ENCODE assay signal across 24 cellular contexts in genomic region chr2:48323146-48323545, GRCh38. TPM values are rescaled to one million over a fixed set of nuclear protein-coding genes. Genes with fewer than 3 reads are reported as not detected.
DNase-seq lines count a peak whose midpoint lies in the region; ATAC-seq, FAIRE-seq and TF ChIP-seq lines count a peak whose summit lies in the region.
"Had no signal": no experiment of that assay in that cellular context is flagged by ENCODE, and none has a peak within 500 bp of the region (broad histone marks: within the 10 kb centered on the region; RNA-seq: fewer than 3 reads in every experiment).

No MANE protein-coding gene starts in this region.

- POLR2A ChIA-PET in HepG2 (lab: Yijun Ruan, JAX), result no interaction called here

- no peak overlapping the region for H2AFZ ChIP-seq in HepG2 (ENCODE audit: low read length)
- H2AFZ ChIP-seq in OCI-LY3 (ENCODE audit: low read depth, low read length), result no peak overlapping the region
- H2AFZ ChIP-seq: PC-9 had no signal

- TF ChIP-seq POLR2A in HepG2 (IDR thresholded peaks at IDR 0.05; ENCODE audit: insufficient read depth in 1 of 2, low read depth in 2 of 2, low read length in 2 of 2) (no peak), right lobe of liver (IDR thresholded peaks at IDR 0.05) (no peak)

- TF ChIP-seq CTCF in HepG2 (CRISPR knock-in tag; IDR thresholded peaks at IDR 0.05), result no peak
- no peak for TF ChIP-seq CTCF in right lobe of liver (IDR thresholded peaks at IDR 0.05)
- no peak for TF ChIP-seq CTCF in OCI-LY3 (IDR thresholded peaks at IDR 0.05; ENCODE audit: low read depth, low read length)

- no peak for TF ChIP-seq RAD21 in HepG2 (CRISPR knock-in tag; IDR thresholded peaks at IDR 0.05)

- H3K4me2 ChIP-seq in HepG2 (ENCODE audit: low read depth, low read length) (no peak overlapping the region), OCI-LY3 (ENCODE audit: low read length) (peak overlapping the region; percentile 49)
- H3K4me2 ChIP-seq: PC-9 had no signal

- peaks cover 50 to 67% of the 10 kb centered on the region in 2 donors for H3K4me1 Mint-ChIP-seq in effector memory CD8-positive, alpha-beta T cell (ENCODE audit: low read depth in 2 of 2)

- DNase-seq in HepG2 (ENCODE audit: low spot score) (no peak), right lobe of liver (no peak), iPS-NIHi7 (ENCODE audit: extremely low spot score) (no peak), GDM1 (lab: John Stamatoyannopoulos, UW) (no peak), SKM-1 (lab: John Stamatoyannopoulos, UW; ENCODE audit: unreplicated experiment) (no peak)
- no peak for DNase-seq in effector memory CD8-positive, alpha-beta T cell
- DNase-seq: activated naive CD4-positive, alpha-beta T cell treated with anti-CD3 and anti-CD28 coated beads, Interleukin-2, amount 50 U/mL, for 16 hours; cerebellar nuclear complex; erythroblast; foreskin fibroblast; islet precursor cell; KBM-7; NCI-H1048; NCI-H187 treated with DMSO at 0.1 percent for 48 hours; NCI-H345; PC-9; SHP77; uterus had no signal

- BruUV-seq in HepG2 (replicated peaks; lab: Mats Ljungman, UMichigan), result no TSS peak

- intact Hi-C loops in HepG2 (cut with micrococcal nuclease; ENCODE audit: unreplicated experiment), result no loop called here
- intact Hi-C loops in right lobe of liver (cut with DNase I), result no loop called here

- CTCF ChIA-PET in HepG2 (lab: Yijun Ruan, JAX; ENCODE audit: low intra/inter-chr PET ratio, low total read pairs), result no interaction called here

- H3K36me3 Mint-ChIP-seq in effector memory CD8-positive, alpha-beta T cell (ENCODE audit: insufficient read depth), result peaks cover 4% of the 10 kb centered on the region

- no peaks in the 10 kb centered on the region for H3K27me3 Mint-ChIP-seq in effector memory CD8-positive, alpha-beta T cell

- no peak for TF ChIP-seq EP300 in HepG2 (IDR thresholded peaks at IDR 0.05; ENCODE audit: low read depth in 2 of 2, low read length in 2 of 2)
- TF ChIP-seq EP300 in HepG2 (CRISPR knock-in tag; IDR thresholded peaks at IDR 0.05; ENCODE audit: borderline replicate concordance), result no peak

- no peak overlapping the region for H3K9ac ChIP-seq in HepG2 (ENCODE audit: insufficient read depth, low read depth, low read length)
- H3K9ac ChIP-seq in OCI-LY3 (ENCODE audit: low read length), result no peak overlapping the region

- no peak for FAIRE-seq in HepG2 (lab: Jason Lieb, UNC)
- FAIRE-seq: GM18507 had no signal

- WGBS in HepG2 (ENCODE audit: low lambda C conversion rate), result 98% methylated on average over 5 of the region's 5 CpGs
- 95% methylated on average over 5 of the region's 5 CpGs for WGBS in right lobe of liver (ENCODE audit: insufficient coverage, low coverage, low lambda C conversion rate, missing lambda C conversion rate)

- H4K20me1 ChIP-seq in HepG2 (ENCODE audit: insufficient read depth, low read length) (peaks cover 62% of the 10 kb centered on the region), OCI-LY3 (ENCODE audit: insufficient read depth, low read length) (peaks cover 70% of the 10 kb centered on the region)

- peaks cover 100% of the 10 kb centered on the region for H3K79me2 ChIP-seq in HepG2 (ENCODE audit: insufficient read depth, low read length)
- peaks cover 99% of the 10 kb centered on the region for H3K79me2 ChIP-seq in OCI-LY3 (ENCODE audit: low read length)

- in situ Hi-C loops in HepG2 (cut with HindIII; ENCODE audit: extremely low pct_ligation_motif_present, low pct_unique_long_range_greater_than_20kb), result no loop called here

- no peaks in the 10 kb centered on the region for H3K27me3 ChIP-seq in HepG2 (ENCODE audit: control insufficient read depth in 1 of 2, insufficient read depth in 2 of 2, low read length in 2 of 2)
- no peaks in the 10 kb centered on the region for H3K27me3 ChIP-seq in right lobe of liver
- no peaks in the 10 kb centered on the region for H3K27me3 ChIP-seq in OCI-LY3 (ENCODE audit: low read depth, low read length)
- H3K27me3 ChIP-seq: uterus had no signal

- H3K36me3 ChIP-seq in HepG2 (replicated peaks in 1 of 2; ENCODE audit: control insufficient read depth in 1 of 2, insufficient read depth in 2 of 2, low read length in 2 of 2) (peaks cover 0 to 1% of the 10 kb centered on the region in 2 experiments; a peak in 1 of 5 replicates), right lobe of liver (no peaks in the 10 kb centered on the region), OCI-LY3 (replicated peaks; ENCODE audit: low read depth, low read length) (peaks cover 2% of the 10 kb centered on the region)
- H3K36me3 ChIP-seq: prostate gland, uterus had no signal

- H3K9me3 Mint-ChIP-seq in effector memory CD8-positive, alpha-beta T cell, result no peaks in the 10 kb centered on the region
- H3K9me3 Mint-ChIP-seq: T-helper 1 cell treated with Interleukin-12 subunit alpha and Interleukin-12 subunit beta and Interleukin-4 antibody, amounts not matched to agents 30 μg/mL and 1 μg/mL, for 36 hours had no signal

- peak overlapping the region in 1 of 2 donors; percentile 56 for H3K27ac Mint-ChIP-seq in effector memory CD8-positive, alpha-beta T cell
- H3K27ac Mint-ChIP-seq: T-helper 1 cell treated with Interleukin-12 subunit alpha and Interleukin-12 subunit beta and Interleukin-4 antibody, amounts not matched to agents 30 μg/mL and 1 μg/mL, for 36 hours had no signal

- H3K4me3 ChIP-seq in HepG2 (replicated peaks in 1 of 3; ENCODE audit: insufficient read depth in 1 of 3, low read depth in 2 of 3, low read length in 3 of 3), result no peak overlapping the region
- H3K4me3 ChIP-seq in right lobe of liver, result no peak overlapping the region
- H3K4me3 ChIP-seq in OCI-LY3 (ENCODE audit: low read length), result no peak overlapping the region
- H3K4me3 ChIP-seq: PC-9, prostate gland, uterus had no signal

- no peaks in the 10 kb centered on the region for H3K9me3 ChIP-seq in HepG2 (ENCODE audit: low read length)
- H3K9me3 ChIP-seq in right lobe of liver, result no peaks in the 10 kb centered on the region
- H3K9me3 ChIP-seq in OCI-LY3 (ENCODE audit: insufficient read depth, low read length), result no peaks in the 10 kb centered on the region
- H3K9me3 ChIP-seq: prostate gland, uterus had no signal

- ATAC-seq in HepG2, result no peak
- ATAC-seq in right lobe of liver, result no peak
- no peak for ATAC-seq in effector memory CD8-positive, alpha-beta T cell (replicated peaks)
- no peak for ATAC-seq in HG03520 (IDR thresholded peaks at IDR 0.05; ENCODE audit: unreplicated experiment)

- peaks cover 62% of the 10 kb centered on the region for H3K4me1 ChIP-seq in HepG2 (ENCODE audit: insufficient read depth, low read length)
- H3K4me1 ChIP-seq in right lobe of liver, result peaks cover 0 to 22% (median 5%) of the 10 kb centered on the region in 4 donors
- H3K4me1 ChIP-seq in OCI-LY3 (ENCODE audit: low read length), result peaks cover 37% of the 10 kb centered on the region
- H3K4me1 ChIP-seq: prostate gland had no signal

- H3K27ac ChIP-seq in HepG2 (ENCODE audit: extremely low read length, insufficient read depth, low read length) (no peak overlapping the region), right lobe of liver (no peak overlapping the region), OCI-LY3 (ENCODE audit: low read length) (no peak overlapping the region)
- H3K27ac ChIP-seq: PC-9, prostate gland, uterus had no signal

- H3K4me3 Mint-ChIP-seq in effector memory CD8-positive, alpha-beta T cell, result peak overlapping the region; percentile 21 to 49
- H3K4me3 Mint-ChIP-seq: CD14-positive monocyte; T-helper 1 cell treated with Interleukin-12 subunit alpha and Interleukin-12 subunit beta and Interleukin-4 antibody, amounts not matched to agents 30 μg/mL and 1 μg/mL, for 36 hours had no signal

TF ChIP-seq in HepG2, 621 proteins besides CTCF, POLR2A, EP300 and RAD21 (continues in another document):
- TF ChIP-seq, protein P1, sequence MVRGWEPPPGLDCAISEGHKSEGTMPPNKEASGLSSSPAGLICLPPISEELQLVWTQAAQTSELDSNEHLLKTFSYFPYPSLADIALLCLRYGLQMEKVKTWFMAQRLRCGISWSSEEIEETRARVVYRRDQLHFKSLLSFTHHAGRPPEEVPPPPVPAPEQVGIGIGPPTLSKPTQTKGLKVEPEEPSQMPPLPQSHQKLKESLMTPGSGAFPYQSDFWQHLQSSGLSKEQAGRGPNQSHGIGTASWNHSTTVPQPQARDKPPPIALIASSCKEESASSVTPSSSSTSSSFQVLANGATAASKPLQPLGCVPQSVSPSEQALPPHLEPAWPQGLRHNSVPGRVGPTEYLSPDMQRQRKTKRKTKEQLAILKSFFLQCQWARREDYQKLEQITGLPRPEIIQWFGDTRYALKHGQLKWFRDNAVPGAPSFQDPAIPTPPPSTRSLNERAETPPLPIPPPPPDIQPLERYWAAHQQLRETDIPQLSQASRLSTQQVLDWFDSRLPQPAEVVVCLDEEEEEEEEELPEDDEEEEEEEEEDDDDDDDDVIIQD (CRISPR knock-in tag; IDR thresholded peaks at IDR 0.05; ENCODE audit: low read depth), result peak; percentile 98
- TF ChIP-seq EHMT2 (IDR thresholded peaks at IDR 0.05; ENCODE audit: borderline replicate concordance, low read depth, low read length) (0 out of 2 replicates have a peak, but pooled peaks have one; percentile 10), ZNF33A (CRISPR knock-in tag; IDR thresholded peaks at IDR 0.05; ENCODE audit: borderline replicate concordance) (no peak), POGZ (CRISPR knock-in tag; IDR thresholded peaks at IDR 0.05) (peak; percentile 73)

RNA-seq across cellular contexts. Expression of gene FOXN2, which starts 8.7 kb away (rescaled TPM):
- total RNA-seq in HepG2 (2016; rRNA removed; fragmentation: Illumina TruSeq; extraction: Trizol) (41.9 and 64.2 TPM in 2 replicates), right lobe of liver (10 to 100 TPM; 13.4 to 25.8 (median 19.0) TPM)
- 55.0 and 65.0 TPM in 2 replicates for total RNA-seq in HepG2 (2016; cell fraction: cytosol; rRNA removed; fragmentation: Illumina TruSeq; extraction: Trizol; ENCODE audit: low read depth)
- 40.3 and 60.7 TPM in 2 replicates for total RNA-seq in HepG2 (2016; cell fraction: insoluble cytoplasmic fraction; rRNA removed; fragmentation: Illumina TruSeq; extraction: Trizol)
- total RNA-seq in HepG2 (2016; cell fraction: membrane; rRNA removed; fragmentation: Illumina TruSeq; extraction: Trizol), result 38.6 and 41.7 TPM in 2 replicates
- 36.1 and 36.8 TPM in 2 replicates for total RNA-seq in HepG2 (2016; cell fraction: nucleus; rRNA removed; fragmentation: Illumina TruSeq; extraction: Trizol)
- polyA plus RNA-seq in HepG2 (2011; rRNA removed), result 20.7 and 23.5 TPM in 2 replicates
- 9.1 and 13.6 TPM in 2 replicates for polyA plus RNA-seq in HepG2 (2011; cell fraction: cytosol; rRNA removed)
- polyA plus RNA-seq in HepG2 (2011; cell fraction: nucleus; rRNA removed), result 16.6 and 19.6 TPM in 2 replicates
- polyA plus RNA-seq in HepG2 (2012), result 23.3 and 23.5 TPM in 2 replicates
- polyA plus RNA-seq in HepG2 (2016; cell fraction: cytosol; fragmentation: Illumina TruSeq; extraction: Trizol; ENCODE audit: low read depth), result 0.71 and 1.4 TPM in 2 replicates
- polyA plus RNA-seq in HepG2 (2016; cell fraction: insoluble cytoplasmic fraction; fragmentation: Illumina TruSeq; extraction: Trizol; ENCODE audit: low read depth), result 19.8 and 21.3 TPM in 2 replicates
- 2.1 and 2.4 TPM in 2 replicates for polyA plus RNA-seq in HepG2 (2016; cell fraction: membrane; fragmentation: Illumina TruSeq; extraction: Trizol; ENCODE audit: low read depth)
- polyA plus RNA-seq in HepG2 (2016; cell fraction: nucleus; fragmentation: Illumina TruSeq; extraction: Trizol; ENCODE audit: insufficient read depth, low read depth), result 27.3 and 30.6 TPM in 2 replicates
- polyA minus RNA-seq in HepG2 (2011; rRNA and poly(A)+ RNA removed; ENCODE audit: low replicate concordance), result 15.0 and 23.6 TPM in 2 replicates
- 35.9 and 43.0 TPM in 2 replicates for polyA minus RNA-seq in HepG2 (2011; cell fraction: cytosol; rRNA and poly(A)+ RNA removed)
- 93.5 and 119 TPM in 2 replicates for polyA minus RNA-seq in HepG2 (2011; cell fraction: nucleus; rRNA and poly(A)+ RNA removed)
